12 cellular contexts compared by ENCODE assay signal in the genomic region with DNA sequence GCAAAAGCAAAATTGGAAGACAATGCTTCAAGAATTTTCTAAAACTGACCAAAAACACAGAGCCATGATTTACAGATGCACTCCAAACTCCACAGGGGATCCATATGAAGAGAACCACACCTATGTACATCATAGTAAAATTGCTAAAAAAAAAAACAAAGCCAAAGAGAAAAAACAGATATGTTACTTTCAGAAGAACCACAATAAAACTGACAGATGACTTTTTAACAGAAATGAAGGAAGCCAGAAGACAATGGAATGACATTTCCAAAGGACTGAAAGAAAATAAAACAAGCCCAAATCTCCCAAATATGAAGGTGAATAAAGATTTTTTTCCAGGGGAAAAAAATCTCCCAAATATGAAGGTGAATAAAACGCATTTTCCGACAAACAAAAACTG.
"Had no signal": no experiment of that assay in that cellular context is flagged by ENCODE, and none has a peak within 500 bp of the region (broad histone marks: within the 10 kb centered on the region; RNA-seq: fewer than 3 reads in every experiment).

No MANE protein-coding gene starts in this region.

- DNase-seq: activated CD4-positive, alpha-beta T cell treated with anti-CD3 and anti-CD28 coated beads, Interleukin-2, amount 50 U/mL, for 4 hours; activated naive CD4-positive, alpha-beta T cell; activated naive CD8-positive, alpha-beta T cell treated with anti-CD3 and anti-CD28 coated beads, Interleukin-2, amount 10 ng/mL, durations not matched to agents 7 days and 5 days; aorta; erythroblast; foreskin melanocyte; glutamatergic neuron; left lung; midbrain; occipital lobe; T-cell; T-helper 9 cell had no signal
